ENCODE assay signal across 8 cellular contexts in genomic region chr9:109244179-109245132, GRCh38.
A peak's percentile ranks its signal among the peaks of the same experiment; 100 is the strongest.
DNase-seq lines count a peak whose midpoint lies in the region; ATAC-seq and FAIRE-seq lines count a peak whose summit lies in the region.

No MANE protein-coding gene starts in this region.

- intact Hi-C loops in posterior cingulate gyrus (cut with DNase I), result loop anchor here (2.0 to 10.0 kb wide), 3 partner anchors 76 to 228 kb away; partner anchors contain the start of gene EPB41L4B

- peak; percentile 95 for ATAC-seq in GM21529 (IDR thresholded peaks at IDR 0.05; ENCODE audit: unreplicated experiment)

- DNase-seq in DMS114 treated with DMSO at 0.1 percent for 48 hours (lab: John Stamatoyannopoulos, UW; ENCODE audit: unreplicated experiment), result peak; percentile 16
- peak; percentile 53 for DNase-seq in LHCN-M2 (ENCODE audit: low read depth)
- DNase-seq in SHP77 (lab: John Stamatoyannopoulos, UW), result peak; percentile 18 to 70
- DNase-seq in activated naive CD4-positive, alpha-beta T cell (lab: John Stamatoyannopoulos, UW), result peak; percentile 4 to 45 (median 42)
- DNase-seq in glomerular visceral epithelial cell (ENCODE audit: extremely low spot score), result peak; percentile 68
- peak; percentile 49 to 95 (median 76) for DNase-seq in posterior cingulate gyrus
- DNase-seq in urothelium cell line (ENCODE audit: low spot score), result peak; percentile 73

- no peak for FAIRE-seq in urothelium cell line (lab: Jason Lieb, UNC)

Comparison
In these comparisons a context has a peak if more than half of its experiments do, and no peak if none do; other contexts are left out.
1. Peak in every context shown above with its lines: DNase-seq and ATAC-seq.
2. DNase-seq: peak in every context shown above with its lines; median percentile 76 in posterior cingulate gyrus; 73 in urothelium cell line; 68 in glomerular visceral epithelial cell; 53 in LHCN-M2; 44 in SHP77; 42 in activated naive CD4-positive, alpha-beta T cell; 16 in DMS114 treated with DMSO at 0.1 percent for 48 hours.